Comparison of ENCODE assay signal across 11 cellular contexts in genomic region chr10:28600056-28600455, GRCh38.
A peak's percentile ranks its signal among the peaks of the same experiment; 100 is the strongest.
DNase-seq lines count a peak whose midpoint lies in the region; ATAC-seq and TF ChIP-seq lines count a peak whose summit lies in the region.
"Had no signal": no experiment of that assay in that cellular context is flagged by ENCODE, and none has a peak within 500 bp of the region (broad histone marks: within the 10 kb centered on the region; RNA-seq: fewer than 3 reads in every experiment).

No MANE protein-coding gene starts in this region.

- H3K36me3 ChIP-seq in GM23248 (ENCODE audit: low read depth) (peaks cover 27% of the 10 kb centered on the region), IMR-90 (ENCODE audit: control insufficient read depth, insufficient read depth, low read length) (peaks cover 9% of the 10 kb centered on the region), stomach (peaks cover 3 to 42% (median 20%) of the 10 kb centered on the region in 4 donors)

- H2AK5ac ChIP-seq in IMR-90 (ENCODE audit: low read depth, low read length) = no peak overlapping the region

- DNase-seq in EH (ENCODE audit: low read depth) = peak; percentile 23
- DNase-seq in GM23248 = peak; percentile 50
- peak; percentile 15 for DNase-seq in IMR-90
- peak; percentile 30 for DNase-seq in fibroblast of peridontal ligament (ENCODE audit: extremely low read depth)
- DNase-seq in activated T-cell treated with anti-CD3 and anti-CD28 coated beads, Interleukin-2, amount 50 U/mL, for 1 hour = no peak
- DNase-seq in iPS-NIHi11 (ENCODE audit: low spot score) = no peak
- no peak for DNase-seq in stomach
- DNase-seq: DMS53, H7 had no signal

- no peak for TF ChIP-seq RAD21 in IMR-90 (IDR thresholded peaks at IDR 0.05; ENCODE audit: low read length)

- H2AFZ ChIP-seq in GM23248 (no peak overlapping the region), IMR-90 (replicated peaks; ENCODE audit: low read length, poor library complexity) (no peak overlapping the region)

- POLR2A ChIA-PET in IMR-90 (lab: Charles Lee; ENCODE audit: unreplicated experiment) = no interaction called here

- no peak overlapping the region for H3K14ac ChIP-seq in IMR-90 (replicated peaks; ENCODE audit: low read depth, low read length)

- no peaks in the 10 kb centered on the region for H3K9me3 ChIP-seq in GM23248 (ENCODE audit: low read depth)
- H3K9me3 ChIP-seq in IMR-90 (ENCODE audit: control insufficient read depth, insufficient read depth, low read length) = no peaks in the 10 kb centered on the region
- H3K9me3 ChIP-seq in stomach = no peaks in the 10 kb centered on the region
- H3K9me3 ChIP-seq: A549 had no signal

- peaks cover 24 to 64% of the 10 kb centered on the region in 2 experiments; a peak in 3 of 4 replicates for H3K79me1 ChIP-seq in IMR-90 (ENCODE audit: low read depth in 1 of 2, low read length in 2 of 2)

- no peak overlapping the region for H3K18ac ChIP-seq in IMR-90 (ENCODE audit: low read depth, low read length)

- H3K27me3 ChIP-seq in GM23248 (replicated peaks; ENCODE audit: insufficient read depth) = no peaks in the 10 kb centered on the region
- H3K27me3 ChIP-seq in IMR-90 (ENCODE audit: control insufficient read depth, insufficient read depth, low read length) = no peaks in the 10 kb centered on the region
- H3K27me3 ChIP-seq in stomach = no peaks in the 10 kb centered on the region

- H4K5ac ChIP-seq in IMR-90 (ENCODE audit: low read depth, low read length) = no peak overlapping the region

- H4K8ac ChIP-seq in IMR-90 (ENCODE audit: low read depth in 2 of 2, low read length in 2 of 2) = no peak overlapping the region

- H3K9me1 ChIP-seq in IMR-90 (ENCODE audit: insufficient read depth, low read length) = peaks cover 5% of the 10 kb centered on the region

- no peak overlapping the region for H3K23ac ChIP-seq in IMR-90 (ENCODE audit: low read depth, low read length)

- BruUV-seq in IMR-90 (replicated peaks; lab: Mats Ljungman, UMichigan) = no TSS peak

- H3K27ac ChIP-seq in GM23248 (no peak overlapping the region), IMR-90 (ENCODE audit: insufficient read depth, low read length) (no peak overlapping the region), stomach (no peak overlapping the region)
- H3K27ac ChIP-seq: A549, KMS-11 had no signal

- no peak overlapping the region for H3K4ac ChIP-seq in IMR-90 (ENCODE audit: low read depth, low read length)

- peaks cover 98% of the 10 kb centered on the region for H3K79me2 ChIP-seq in GM23248 (ENCODE audit: insufficient read depth)

- no peaks in the 10 kb centered on the region for H3K9me2 ChIP-seq in GM23248 (ENCODE audit: insufficient read depth)

- TF ChIP-seq CTCF in IMR-90 (conservative IDR thresholded peaks at IDR 0.05; ENCODE audit: low read depth, low read length) (no peak), stomach (IDR thresholded peaks at IDR 0.05) (no peak)

- ATAC-seq in IMR-90 (ENCODE audit: low read depth) = no peak
- ATAC-seq: A549 had no signal

- in situ Hi-C loops in GM23248 (cut with MboI) (no loop called here), IMR-90 (cut with MboI; ENCODE audit: low sequenced_read_pairs) (no loop called here)

- peaks cover 57% of the 10 kb centered on the region; the same call in 1 of the 2 replicates for H4K20me1 ChIP-seq in GM23248 (ENCODE audit: insufficient read depth)
- peaks cover 78% of the 10 kb centered on the region for H4K20me1 ChIP-seq in IMR-90 (ENCODE audit: insufficient read depth, low read length)

- no peak overlapping the region for H3K4me3 ChIP-seq in GM23248
- H3K4me3 ChIP-seq in IMR-90 (ENCODE audit: insufficient read depth, low read depth, low read length) = no peak overlapping the region
- H3K4me3 ChIP-seq in stomach = no peak overlapping the region
- H3K4me3 ChIP-seq: A549 had no signal

- no peak overlapping the region for H3K9ac ChIP-seq in GM23248
- no peak overlapping the region for H3K9ac ChIP-seq in IMR-90 (ENCODE audit: low read depth, low read length)
- H3K9ac ChIP-seq: KMS-11 had no signal

- CTCF ChIA-PET in IMR-90 (lab: Yijun Ruan, JAX) = interaction anchor here (0.6 kb wide), 1 partner anchor 50 kb away, joined by 6 read pairs; no protein-coding TSS in a partner anchor

- H4K91ac ChIP-seq in IMR-90 (ENCODE audit: insufficient read depth, low read depth, low read length) = no peak overlapping the region

- dilution Hi-C loops in IMR-90 (cut with HindIII; ENCODE audit: low sequenced_read_pairs, unreplicated experiment) = no loop called here

- no peak overlapping the region for H3K4me2 ChIP-seq in GM23248 (ENCODE audit: unreplicated experiment)
- no peak overlapping the region for H3K4me2 ChIP-seq in IMR-90 (ENCODE audit: low read depth, low read length)
- H3K4me2 ChIP-seq: A549, KMS-11 had no signal

- intact Hi-C loops in IMR-90 (cut with micrococcal nuclease) = loop anchor here (1.0 kb wide), 1 partner anchor 168 kb away; no protein-coding TSS in a partner anchor
- intact Hi-C loops in stomach (cut with DNase I; ENCODE audit: low total_unique reads) = no loop called here

- H3K4me1 ChIP-seq in GM23248 (ENCODE audit: insufficient read depth) = peaks cover 16% of the 10 kb centered on the region
- H3K4me1 ChIP-seq in IMR-90 (ENCODE audit: control insufficient read depth, insufficient read depth, low read length) = peaks cover 3% of the 10 kb centered on the region
- H3K4me1 ChIP-seq in stomach = peaks cover 1 to 67% (median 40%) of the 10 kb centered on the region in 4 donors

- no peak overlapping the region for H2BK120ac ChIP-seq in IMR-90 (ENCODE audit: low read depth, low read length)

- H2AK9ac ChIP-seq in IMR-90 (replicated peaks; ENCODE audit: low read depth, low read length, poor library complexity) = no peak overlapping the region

- 20 to 24% methylated on average over 2 of the region's 2 CpGs for WGBS in GM23248 (ENCODE audit: low coverage in 1 of 2, low lambda C conversion rate in 2 of 2, missing lambda C conversion rate in 2 of 2), 2 experiments
- WGBS in IMR-90 (ENCODE audit: extremely low coverage in 2 of 2, insufficient read length in 1 of 2), 2 experiments = no CpG with 5 or more reads among the region's 2 CpGs
- WGBS in stomach, 5 donors = 44 to 66% (median 60%) methylated on average over 2 of the region's 2 CpGs

- H3F3A ChIP-seq in GM23248 (ENCODE audit: insufficient read depth) = peaks cover 27% of the 10 kb centered on the region

- no peak overlapping the region for H2BK20ac ChIP-seq in IMR-90 (ENCODE audit: low read depth, low read length)

- TF ChIP-seq POLR2A in IMR-90 (IDR thresholded peaks at IDR 0.05; ENCODE audit: low read depth, low read length) (no peak), stomach (IDR thresholded peaks at IDR 0.05) (no peak)

- H2BK15ac ChIP-seq in IMR-90 (ENCODE audit: low read depth, low read length) = no peak overlapping the region

- no peak overlapping the region for H3K56ac ChIP-seq in IMR-90 (ENCODE audit: extremely low read depth, insufficient read depth, low read length)

- no peak for TF ChIP-seq EP300 in stomach (IDR thresholded peaks at IDR 0.05)

- H2BK5ac ChIP-seq in IMR-90 (ENCODE audit: low read depth, low read length, poor library complexity, severe bottlenecking) = no peak overlapping the region

TF ChIP-seq in IMR-90, 13 proteins besides CTCF, POLR2A, EP300 and RAD21:
- TF ChIP-seq BHLHE40 (IDR thresholded peaks at IDR 0.05; ENCODE audit: low read depth, low read length) = no peak

Comparison
In these comparisons a context has a peak if more than half of its experiments do, and no peak if none do; other contexts are left out.
1. DNase-seq: peak in EH (single experiment), GM23248 (single experiment), IMR-90 (single experiment) and fibroblast of peridontal ligament (single experiment); none in activated T-cell treated with anti-CD3 and anti-CD28 coated beads, Interleukin-2, amount 50 U/mL, for 1 hour (single experiment), iPS-NIHi11 (single experiment) and stomach (single experiment).